In genomic region chr2:228688007-228688645, GRCh38 we compare ENCODE assay signal across 16 cellular contexts.
DNase-seq lines count a peak whose midpoint lies in the region; ATAC-seq and TF ChIP-seq lines count a peak whose summit lies in the region.
"Had no signal": no experiment of that assay in that cellular context is flagged by ENCODE, and none has a peak within 500 bp of the region (broad histone marks: within the 10 kb centered on the region; RNA-seq: fewer than 3 reads in every experiment).

No MANE protein-coding gene starts in this region.

- DNase-seq in EH (ENCODE audit: low read depth) (peak; percentile 69), NCI-H345 treated with DMSO at 0.1 percent for 48 hours (lab: John Stamatoyannopoulos, UW; ENCODE audit: unreplicated experiment) (peak; percentile 78), fibroblast of the aortic adventitia (ENCODE audit: low read depth) (peak; percentile 12), sciatic nerve (ENCODE audit: low spot score) (no peak), HAP-1 (ENCODE audit: low spot score in 2 of 2) (no peak), NK-92 (lab: John Stamatoyannopoulos, UW; ENCODE audit: unreplicated experiment) (no peak), NCI-H1436 treated with DMSO at 0.1 percent for 48 hours (lab: John Stamatoyannopoulos, UW) (no peak)
- DNase-seq: activated CD8-positive, alpha-beta memory T cell treated with anti-CD3 and anti-CD28 coated beads, Interleukin-2, amount 50 U/mL, for 4 hours; activated naive CD4-positive, alpha-beta T cell treated with anti-CD3 and anti-CD28 coated beads for 36 hours; CD8-positive, alpha-beta memory T cell; HFFc6; MM.1S; NCI-H446 treated with DMSO at 0.1 percent for 48 hours; stimulated activated naive CD8-positive, alpha-beta T cell treated with anti-CD3 and anti-CD28 coated beads, Interleukin-15, Interleukin-2, amounts not matched to agents 100 U/mL and 50 U/mL, for 24 hours had no signal

- no peak for TF ChIP-seq CTCF in fibroblast of the aortic adventitia (IDR thresholded peaks at IDR 0.05; ENCODE audit: insufficient read depth, low read length)

- no peaks in the 10 kb centered on the region for H3K4me1 ChIP-seq in HAP-1

- intact Hi-C loops in sciatic nerve (cut with DNase I) = no loop called here

- H3K4me3 ChIP-seq in fibroblast of the aortic adventitia (ENCODE audit: low read depth, low read length) (no peak overlapping the region), HAP-1 (no peak overlapping the region)

- in situ Hi-C loops in HAP-1 (cut with MboI; ENCODE audit: low sequenced_read_pairs) = loop anchor here (25.0 kb wide), 1 partner anchor 899 kb away; no protein-coding TSS in a partner anchor

- no peaks in the 10 kb centered on the region for H3K9me3 ChIP-seq in HAP-1

- no peaks in the 10 kb centered on the region for H3K27me3 ChIP-seq in HAP-1 (ENCODE audit: low read depth)

- no peaks in the 10 kb centered on the region for H3K36me3 ChIP-seq in HAP-1 (replicated peaks)

- peak; percentile 39 for ATAC-seq in sciatic nerve
- ATAC-seq: activated CD4-positive, CD25-positive, alpha-beta regulatory T cell treated with anti-CD3 and anti-CD28 coated beads, Interleukin-2, amount 50 U/mL, for 24 hours; Panc1; stimulated activated naive CD8-positive, alpha-beta T cell treated with anti-CD3 and anti-CD28 coated beads, Interleukin-15, Interleukin-2, amounts not matched to agents 100 U/mL and 50 U/mL, for 24 hours had no signal

Comparison
In these comparisons a context has a peak if more than half of its experiments do, and no peak if none do; other contexts are left out.
1. DNase-seq: peak in EH (single experiment), NCI-H345 treated with DMSO at 0.1 percent for 48 hours (single experiment) and fibroblast of the aortic adventitia (single experiment); none in sciatic nerve (single experiment), HAP-1 (0 of 2), NK-92 (single experiment) and NCI-H1436 treated with DMSO at 0.1 percent for 48 hours (single experiment).